In genomic region chr6:163901681-163902080, GRCh38 we compare ENCODE assay signal across 3 cellular contexts.
TF ChIP-seq lines count a peak whose summit lies in the region.

No MANE protein-coding gene starts in this region.

TF ChIP-seq in A549, 52 proteins besides CTCF, POLR2A, EP300 and RAD21 (continued from another document):
- peak; percentile 24 for TF ChIP-seq MAFK (IDR thresholded peaks at IDR 0.05; ENCODE audit: partially characterized antibody)

TF ChIP-seq in GM23338, 12 proteins besides CTCF, POLR2A, EP300 and RAD21 (continued from another document):
- no peak for TF ChIP-seq REST (IDR thresholded peaks at IDR 0.05; ENCODE audit: unreplicated experiment)
- TF ChIP-seq CREB1 (CRISPR knock-in tag; IDR thresholded peaks at IDR 0.05; ENCODE audit: low read depth): no peak
- TF ChIP-seq NANOG (IDR thresholded peaks at IDR 0.05; ENCODE audit: borderline replicate concordance): no peak
- TF ChIP-seq POLR2AphosphoS5 (IDR thresholded peaks at IDR 0.05; ENCODE audit: low read depth): no peak
- TF ChIP-seq STAT1 (IDR thresholded peaks at IDR 0.05; ENCODE audit: unreplicated experiment): no peak

TF ChIP-seq in K562, 482 proteins besides CTCF, POLR2A, EP300 and RAD21:
- TF ChIP-seq, protein P1, sequence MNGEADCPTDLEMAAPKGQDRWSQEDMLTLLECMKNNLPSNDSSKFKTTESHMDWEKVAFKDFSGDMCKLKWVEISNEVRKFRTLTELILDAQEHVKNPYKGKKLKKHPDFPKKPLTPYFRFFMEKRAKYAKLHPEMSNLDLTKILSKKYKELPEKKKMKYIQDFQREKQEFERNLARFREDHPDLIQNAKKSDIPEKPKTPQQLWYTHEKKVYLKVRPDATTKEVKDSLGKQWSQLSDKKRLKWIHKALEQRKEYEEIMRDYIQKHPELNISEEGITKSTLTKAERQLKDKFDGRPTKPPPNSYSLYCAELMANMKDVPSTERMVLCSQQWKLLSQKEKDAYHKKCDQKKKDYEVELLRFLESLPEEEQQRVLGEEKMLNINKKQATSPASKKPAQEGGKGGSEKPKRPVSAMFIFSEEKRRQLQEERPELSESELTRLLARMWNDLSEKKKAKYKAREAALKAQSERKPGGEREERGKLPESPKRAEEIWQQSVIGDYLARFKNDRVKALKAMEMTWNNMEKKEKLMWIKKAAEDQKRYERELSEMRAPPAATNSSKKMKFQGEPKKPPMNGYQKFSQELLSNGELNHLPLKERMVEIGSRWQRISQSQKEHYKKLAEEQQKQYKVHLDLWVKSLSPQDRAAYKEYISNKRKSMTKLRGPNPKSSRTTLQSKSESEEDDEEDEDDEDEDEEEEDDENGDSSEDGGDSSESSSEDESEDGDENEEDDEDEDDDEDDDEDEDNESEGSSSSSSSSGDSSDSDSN (IDR thresholded peaks at IDR 0.05; ENCODE audit: borderline replicate concordance in 1 of 2, low read depth in 2 of 2, low read length in 2 of 2): no peak
- TF ChIP-seq MAFF (IDR thresholded peaks at IDR 0.05; ENCODE audit: low read length): peak; percentile 47
- TF ChIP-seq MAFG (tag; conservative IDR thresholded peaks at IDR 0.05): peak; percentile 39; the same call in 1 of the 2 replicates
- TF ChIP-seq KLF6 (CRISPR knock-in tag; IDR thresholded peaks at IDR 0.05; ENCODE audit: borderline replicate concordance): no peak
- TF ChIP-seq ZNF316 (IDR thresholded peaks at IDR 0.05): peak; percentile 54
- TF ChIP-seq C11orf30 (IDR thresholded peaks at IDR 0.05; ENCODE audit: low read depth): peak; percentile 43; the same call in 1 of the 2 replicates
- TF ChIP-seq MAFK (IDR thresholded peaks at IDR 0.05; ENCODE audit: low read length): peak; percentile 34; the same call in 1 of the 2 replicates
